Comparison of ENCODE assay signal across 16 cellular contexts in genomic region chr11:65275906-65276305, GRCh38. TPM values are rescaled to one million over a fixed set of nuclear protein-coding genes. Genes with fewer than 3 reads are reported as not detected.
DNase-seq lines count a peak whose midpoint lies in the region; ATAC-seq and TF ChIP-seq lines count a peak whose summit lies in the region.
"Had no signal": no experiment of that assay in that cellular context is flagged by ENCODE, and none has a peak within 500 bp of the region (broad histone marks: within the 10 kb centered on the region; RNA-seq: fewer than 3 reads in every experiment).

No MANE protein-coding gene starts in this region.

- no peaks in the 10 kb centered on the region for H3K9me3 Mint-ChIP-seq in Caco-2 (ENCODE audit: unreplicated experiment)
- H3K9me3 Mint-ChIP-seq: brain had no signal

- H3K4me2 ChIP-seq in trophoblast cell (ENCODE audit: low read length), result no peak overlapping the region

- peak overlapping the region; percentile 45 for H4K8ac ChIP-seq in trophoblast cell (ENCODE audit: low read depth, low read length)

- H3K4me1 ChIP-seq in Caco-2 (peaks cover 51% of the 10 kb centered on the region), trophoblast cell (ENCODE audit: control insufficient read depth in 1 of 2, insufficient read depth in 2 of 2, low read length in 2 of 2) (peaks cover 14 to 18% of the 10 kb centered on the region in 2 experiments), tibial artery (peaks cover 0 to 13% (median 2%) of the 10 kb centered on the region in 4 donors)

- H3K9ac ChIP-seq in trophoblast cell (ENCODE audit: low read length), result no peak overlapping the region

- no peak for ATAC-seq in GM19455 (IDR thresholded peaks at IDR 0.05; ENCODE audit: unreplicated experiment)

- intact Hi-C loops in Caco-2 (cut with micrococcal nuclease; ENCODE audit: unreplicated experiment) (loop anchor here (1.0 to 5.0 kb wide), 6 partner anchors 16 to 234 kb away; no protein-coding TSS in a partner anchor), tibial artery (cut with DNase I; ENCODE audit: low total_unique reads) (loop anchor here (2.0 kb wide), 1 partner anchor 39 kb away; the partner anchor contains the start of gene CDC42EP2)

- no peak overlapping the region for H2AK5ac ChIP-seq in trophoblast cell (ENCODE audit: low read length)

- H3K14ac ChIP-seq in trophoblast cell (ENCODE audit: low read length), result peak overlapping the region; percentile 69

- H3K36me3 Mint-ChIP-seq in Caco-2 (ENCODE audit: insufficient read depth, unreplicated experiment), result peaks cover 40% of the 10 kb centered on the region

- CTCF ChIA-PET in Caco-2 (lab: Charles Lee), result interaction anchor here (0.5 to 4.0 kb wide), 57 partner anchors 10 to 958 kb away, joined by 3 to 337 read pairs (median 6); partner anchors contain the start of genes CAPN1, CDC42EP2, DPF2 and FAU

- H3K4me1 Mint-ChIP-seq in Caco-2 (ENCODE audit: low read depth, unreplicated experiment), result peaks cover 44% of the 10 kb centered on the region

- H2BK12ac ChIP-seq in trophoblast cell (ENCODE audit: low read length), result no peak overlapping the region

- H3K36me3 ChIP-seq in Caco-2 (ENCODE audit: control insufficient read depth, insufficient read depth, low read length) (peaks cover 3% of the 10 kb centered on the region), trophoblast cell (ENCODE audit: control insufficient read depth in 1 of 2, insufficient read depth in 2 of 2, low read length in 2 of 2) (peaks cover 11 to 14% of the 10 kb centered on the region in 2 experiments), tibial artery (peaks cover under 1 to 28% (median 15%) of the 10 kb centered on the region in 3 donors)

- peak; percentile 74 to 76 for DNase-seq in Caco-2
- DNase-seq in kidney tubule cell (ENCODE audit: low spot score), result peak; percentile 38
- no peak for DNase-seq in trophoblast cell
- no peak for DNase-seq in NCI-H748 treated with DMSO at 0.1 percent for 48 hours (lab: John Stamatoyannopoulos, UW)
- no peak for DNase-seq in HPDE6-E6E7 (ENCODE audit: extremely low spot score)
- DNase-seq in tibial artery, result no peak
- DNase-seq: activated CD4-positive, CD25-positive, alpha-beta regulatory T cell treated with anti-CD3 and anti-CD28 coated beads, Interleukin-2, amount 50 U/mL, for 72 hours; activated gamma-delta T cell treated with Interleukin-2 at 50 U/mL for 16 hours; hypothalamus; Kasumi-1; NCI-H1417 treated with DMSO at 0.1 percent for 48 hours; psoas muscle; SIG-M5 had no signal

- no peak overlapping the region for H3K23ac ChIP-seq in trophoblast cell (ENCODE audit: low read length)

- no peak overlapping the region for H2BK120ac ChIP-seq in trophoblast cell (ENCODE audit: insufficient read depth, low read length, poor library complexity)

- H2BK5ac ChIP-seq in trophoblast cell (ENCODE audit: low read depth, low read length, poor library complexity), result no peak overlapping the region

- H4K91ac ChIP-seq in trophoblast cell (ENCODE audit: low read depth, low read length), result peak overlapping the region; percentile 70

- H3K27me3 Mint-ChIP-seq in Caco-2 (ENCODE audit: insufficient read depth, unreplicated experiment), result no peaks in the 10 kb centered on the region
- H3K27me3 Mint-ChIP-seq: brain had no signal

- H3K4ac ChIP-seq in trophoblast cell (ENCODE audit: low read depth, low read length), result no peak overlapping the region

- H3K27ac Mint-ChIP-seq in Caco-2 (ENCODE audit: unreplicated experiment), result peak overlapping the region; percentile 90

- H3K79me1 ChIP-seq in trophoblast cell (ENCODE audit: low read length), result peaks cover 9% of the 10 kb centered on the region

- H3K79me2 ChIP-seq in trophoblast cell (ENCODE audit: control insufficient read depth, insufficient read depth, low read length, poor library complexity), result no peaks in the 10 kb centered on the region

- H3K27me3 ChIP-seq in Caco-2 (replicated peaks; ENCODE audit: control insufficient read depth, insufficient read depth, low read length) (no peaks in the 10 kb centered on the region), trophoblast cell (ENCODE audit: insufficient read depth, low read length) (no peaks in the 10 kb centered on the region), tibial artery (no peaks in the 10 kb centered on the region)

- TF ChIP-seq CTCF in Caco-2 (IDR thresholded peaks at IDR 0.05; ENCODE audit: insufficient read depth in 1 of 2, low read depth in 1 of 2, low read length in 1 of 2, severe bottlenecking in 1 of 2, unreplicated experiment in 1 of 2) (no peak), VCaP (conservative IDR thresholded peaks at IDR 0.05) (no peak), tibial artery (IDR thresholded peaks at IDR 0.05) (no peak)

- POLR2A ChIA-PET in Caco-2 (lab: Charles Lee), result interaction anchor here (0.5 to 2.5 kb wide), 33 partner anchors 10 to 614 kb away, joined by 3 to 81 read pairs (median 9); partner anchors contain the start of genes CDC42EP2, DPF2, EHBP1L1 and FAU

- H3K27ac ChIP-seq in VCaP (peak overlapping the region; percentile 78), trophoblast cell (ENCODE audit: low read depth, low read length) (no peak overlapping the region), tibial artery (peak overlapping the region in 1 of 2 donors; percentile 24)
- H3K27ac ChIP-seq: psoas muscle had no signal

- WGBS in trophoblast cell (ENCODE audit: extremely low coverage, insufficient coverage, insufficient read length), result no CpG with 5 or more reads among the region's 4 CpGs

- no peak overlapping the region for H2AFZ ChIP-seq in trophoblast cell (ENCODE audit: insufficient read depth, low read length, poor library complexity)

- H3K9me3 ChIP-seq in Caco-2 (no peaks in the 10 kb centered on the region), trophoblast cell (ENCODE audit: insufficient read depth, low read depth, low read length) (no peaks in the 10 kb centered on the region), tibial artery (no peaks in the 10 kb centered on the region)
- H3K9me3 ChIP-seq: psoas muscle had no signal

- no peak overlapping the region for H3K18ac ChIP-seq in trophoblast cell (ENCODE audit: low read length)

- H4K12ac ChIP-seq in trophoblast cell (ENCODE audit: low read depth, low read length), result no peak overlapping the region

- no TSS peak for BruUV-seq in Caco-2 (replicated peaks; lab: Mats Ljungman, UMichigan)

- peak overlapping the region; percentile 10 for H3K4me3 ChIP-seq in Caco-2 (ENCODE audit: low read depth, low read length)
- no peak overlapping the region for H3K4me3 ChIP-seq in trophoblast cell (ENCODE audit: low read depth, low read length)
- H3K4me3 ChIP-seq in tibial artery, result no peak overlapping the region
- H3K4me3 ChIP-seq: psoas muscle had no signal

- peak overlapping the region; percentile 63 for H3K4me3 Mint-ChIP-seq in Caco-2 (ENCODE audit: unreplicated experiment)

RNA-seq across cellular contexts. Expression of gene POLA2, which starts 14.1 kb away (rescaled TPM):
- 23.2 and 25.3 TPM in 2 replicates for total RNA-seq in Caco-2 (2022)
- 12.6 and 13.3 TPM in 2 replicates for polyA plus RNA-seq in trophoblast cell (2013)

RNA-seq across cellular contexts. Expression of gene CDC42EP2, which starts 38.8 kb away (rescaled TPM):
- 38.0 and 40.7 TPM in 2 replicates for total RNA-seq in Caco-2 (2022)
- 7.2 and 7.7 TPM in 2 replicates for polyA plus RNA-seq in trophoblast cell (2013)

RNA-seq across cellular contexts. Expression of gene DPF2, which starts 57.7 kb away (rescaled TPM):
- total RNA-seq in Caco-2 (2022), result 64.2 and 65.3 TPM in 2 replicates
- polyA plus RNA-seq in trophoblast cell (2013), result 64.3 and 69.7 TPM in 2 replicates

Comparison
In these comparisons a context has a peak if more than half of its experiments do, and no peak if none do; other contexts are left out.
1. DNase-seq: peak in Caco-2 (2 of 2) and kidney tubule cell (single experiment); none in trophoblast cell (0 of 2), NCI-H748 treated with DMSO at 0.1 percent for 48 hours (single experiment), HPDE6-E6E7 (single experiment) and tibial artery (0 of 2).